10 cellular contexts compared by ENCODE assay signal in genomic region chr14:102824832-102825231, GRCh38. TPM values are rescaled to one million over a fixed set of nuclear protein-coding genes. Genes with fewer than 3 reads are reported as not detected.
DNase-seq lines count a peak whose midpoint lies in the region; ATAC-seq and TF ChIP-seq lines count a peak whose summit lies in the region.
"Had no signal": no experiment of that assay in that cellular context is flagged by ENCODE, and none has a peak within 500 bp of the region (broad histone marks: within the 10 kb centered on the region; RNA-seq: fewer than 3 reads in every experiment).

No MANE protein-coding gene starts in this region.

- ATAC-seq in psoas muscle: peak; percentile 91 to 98 (median 95)
- ATAC-seq in GM19351 (IDR thresholded peaks at IDR 0.05; ENCODE audit: unreplicated experiment): no peak
- no peak for ATAC-seq in GM19397 (IDR thresholded peaks at IDR 0.05; ENCODE audit: unreplicated experiment)

- peak; percentile 19 for DNase-seq in H4 (ENCODE audit: low spot score)
- DNase-seq in SK-MEL-5 (ENCODE audit: low read depth, low spot score): peak; percentile 93
- peak; percentile 53 to 67 for DNase-seq in foreskin fibroblast
- peak; percentile 59 to 81 for DNase-seq in psoas muscle
- no peak for DNase-seq in LoVo (ENCODE audit: low spot score)
- no peak for DNase-seq in NCI-H2196 treated with DMSO at 0.1 percent for 48 hours (lab: John Stamatoyannopoulos, UW; ENCODE audit: unreplicated experiment)
- DNase-seq: DMS79 treated with DMSO at 0.1 percent for 48 hours, Kasumi-1 had no signal

- TF ChIP-seq CTCF in foreskin fibroblast (IDR thresholded peaks at IDR 0.05; ENCODE audit: low read depth, low read length) (no peak), psoas muscle (IDR thresholded peaks at IDR 0.05) (peak; percentile 7)

- no peaks in the 10 kb centered on the region for H3K36me3 ChIP-seq in psoas muscle (ENCODE audit: insufficient read depth in 1 of 2, low read depth in 1 of 2)

- 38 to 42% (median 39%) methylated on average over 8 of the region's 8 CpGs for WGBS in psoas muscle, 3 donors

- H3K4me1 ChIP-seq in psoas muscle: peaks cover 13% of the 10 kb centered on the region

- in situ Hi-C loops in SK-MEL-5 (cut with HindIII; ENCODE audit: low pct_unique_long_range_greater_than_20kb, low sequenced_read_pairs): no loop called here

- no peak overlapping the region for H3K27ac ChIP-seq in psoas muscle

- intact Hi-C loops in psoas muscle (cut with DNase I): loop anchor here in 1 of 2 donors (5.0 kb wide), 1 partner anchor 52 kb away; no protein-coding TSS in a partner anchor

- H3K4me3 ChIP-seq in foreskin fibroblast (ENCODE audit: low read depth in 1 of 2, low read length in 2 of 2) (no peak overlapping the region), psoas muscle (no peak overlapping the region)

- H3K27me3 ChIP-seq in psoas muscle (ENCODE audit: insufficient read depth in 3 of 3, low read length in 2 of 3): no peaks in the 10 kb centered on the region

- H3K9me3 ChIP-seq in psoas muscle: no peaks in the 10 kb centered on the region

RNA-seq across cellular contexts. Expression of gene TRAF3, which starts 47.6 kb away (rescaled TPM):
- 15.2 and 16.4 TPM in 2 replicates for total RNA-seq in H4 (2014; rRNA removed; shearing (Covaris generic))
- 23.2 and 33.6 TPM in 2 replicates for total RNA-seq in SK-MEL-5 (2014; rRNA removed; shearing (Covaris generic))
- polyA plus RNA-seq in SK-MEL-5 (2015; cell fraction: cytosol; rRNA removed): 32.8 and 45.2 TPM in 2 replicates
- 23.3 and 25.5 TPM in 2 replicates for polyA plus RNA-seq in SK-MEL-5 (2015; cell fraction: nucleus; rRNA removed)
- 10 to 100 TPM in 1 of 4 donors, 1 to 10 TPM in 3; 7.9 to 16.3 (median 8.2) TPM for total RNA-seq in psoas muscle
- polyA plus RNA-seq in psoas muscle: 10 to 100 TPM in 1 of 3 donors, 1 to 10 TPM in 2; 3.3 to 15.9 (median 3.3) TPM

Comparison
In these comparisons a context has a peak if more than half of its experiments do, and no peak if none do; other contexts are left out.
1. DNase-seq: peak in H4 (single experiment), SK-MEL-5 (single experiment), foreskin fibroblast (2 of 2) and psoas muscle (2 of 2); none in LoVo (single experiment) and NCI-H2196 treated with DMSO at 0.1 percent for 48 hours (single experiment).
2. ATAC-seq: peak in psoas muscle (4 of 4); none in GM19351 (single experiment) and GM19397 (single experiment).